In genomic region chr6:17138033-17138432, GRCh38 we compare ENCODE assay signal across 4 cellular contexts. TPM values are rescaled to one million over a fixed set of nuclear protein-coding genes. Genes with fewer than 3 reads are reported as not detected.
"Had no signal": no experiment of that assay in that cellular context is flagged by ENCODE, and none has a peak within 500 bp of the region (broad histone marks: within the 10 kb centered on the region; RNA-seq: fewer than 3 reads in every experiment).

No MANE protein-coding gene starts in this region.

- ATAC-seq: GM12878 had no signal

- H3K4me3 ChIP-seq: GM12878 had no signal

- DNase-seq: GDM1, GF-D8 had no signal

RNA-seq across cellular contexts. Expression of gene STMND1, which starts 36.2 kb away (rescaled TPM):
- total RNA-seq: G401, GM12878 had no signal
